In the genomic region with DNA sequence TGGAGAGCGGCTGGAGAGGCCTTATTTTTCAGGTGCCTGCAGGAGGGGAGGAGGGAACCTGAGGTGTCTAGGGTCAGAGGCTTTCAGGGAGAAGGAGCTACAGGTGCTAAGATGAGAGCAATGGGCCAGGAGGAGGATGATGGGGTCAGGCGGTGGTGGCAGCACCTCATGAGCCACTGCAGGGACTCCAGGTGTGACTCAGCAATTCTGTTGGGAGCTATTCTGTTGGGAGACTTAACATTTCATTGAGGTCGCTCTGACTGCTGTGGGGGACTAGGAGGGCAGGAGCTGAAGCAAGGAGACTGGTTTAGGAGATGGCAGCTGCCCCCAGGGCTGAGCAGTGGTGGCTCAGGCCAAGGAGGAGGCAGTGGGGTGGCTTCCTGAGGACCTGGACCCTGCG, we compare ENCODE assay signal across 19 cellular contexts.
DNase-seq lines count a peak whose midpoint lies in the region; ATAC-seq and TF ChIP-seq lines count a peak whose summit lies in the region.
"Had no signal": no experiment of that assay in that cellular context is flagged by ENCODE, and none has a peak within 500 bp of the region (broad histone marks: within the 10 kb centered on the region; RNA-seq: fewer than 3 reads in every experiment).

No MANE protein-coding gene starts in this region.

- DNase-seq in NCI-H1436 (lab: John Stamatoyannopoulos, UW) (peak; percentile 0), NCI-H1436 treated with DMSO at 0.1 percent for 48 hours (lab: John Stamatoyannopoulos, UW) (no peak), heart right ventricle (no peak), nucleus accumbens (lab: John Stamatoyannopoulos, UW) (no peak), NCI-H2196 treated with DMSO at 0.1 percent for 48 hours (lab: John Stamatoyannopoulos, UW; ENCODE audit: unreplicated experiment) (no peak)
- no peak for DNase-seq in stimulated activated naive B cell treated with anti-CD40 and anti-IgM and Interleukin-4, amounts not matched to agents 10 μg/mL and 1 μg/mL and 100 μg/mL, for 72 hours
- DNase-seq: activated CD4-positive, alpha-beta T cell treated with anti-CD3 and anti-CD28 coated beads, Interleukin-2, amount 50 U/mL, for 4 hours; MV-4-11; NCI-H2081; occipital lobe; SW 1271 had no signal

- H3K36me3 ChIP-seq in SU-DHL-6 (ENCODE audit: low read length) (no peaks in the 10 kb centered on the region), heart right ventricle (no peaks in the 10 kb centered on the region)

- H3K4me3 Mint-ChIP-seq in stimulated activated naive B cell treated with anti-CD40 and anti-IgM and Interleukin-4, amounts not matched to agents 10 μg/mL and 1 μg/mL and 100 μg/mL, for 72 hours, result peak overlapping the region; percentile 56 to 66
- H3K4me3 Mint-ChIP-seq: central memory CD8-positive, alpha-beta T cell had no signal

- peaks cover 20 to 45% of the 10 kb centered on the region in 2 donors for H3K4me1 Mint-ChIP-seq in stimulated activated naive B cell treated with anti-CD40 and anti-IgM and Interleukin-4, amounts not matched to agents 10 μg/mL and 1 μg/mL and 100 μg/mL, for 72 hours

- H3K9me2 ChIP-seq in SU-DHL-6 (replicated peaks; ENCODE audit: insufficient read depth, low read length), result no peaks in the 10 kb centered on the region

- peaks cover 8 to 11% of the 10 kb centered on the region in 2 donors for H3K36me3 Mint-ChIP-seq in stimulated activated naive B cell treated with anti-CD40 and anti-IgM and Interleukin-4, amounts not matched to agents 10 μg/mL and 1 μg/mL and 100 μg/mL, for 72 hours

- no peaks in the 10 kb centered on the region for H4K20me1 ChIP-seq in SU-DHL-6 (ENCODE audit: low read depth, low read length)

- H3K4me3 ChIP-seq in SU-DHL-6 (ENCODE audit: insufficient read depth, low read length, poor library complexity, severe bottlenecking) (no peak overlapping the region), heart right ventricle (no peak overlapping the region)

- peaks cover 24% of the 10 kb centered on the region for H3F3A ChIP-seq in SU-DHL-6 (ENCODE audit: insufficient read depth)

- no peaks in the 10 kb centered on the region for H3K27me3 Mint-ChIP-seq in stimulated activated naive B cell treated with anti-CD40 and anti-IgM and Interleukin-4, amounts not matched to agents 10 μg/mL and 1 μg/mL and 100 μg/mL, for 72 hours
- H3K27me3 Mint-ChIP-seq: central memory CD8-positive, alpha-beta T cell had no signal

- ATAC-seq in heart right ventricle (peak in 4 of 8 donors; percentile 26 to 42 (median 32)), GM19395 (IDR thresholded peaks at IDR 0.05; ENCODE audit: unreplicated experiment) (no peak)
- peak in 1 of 2 donors; percentile 19 for ATAC-seq in stimulated activated naive B cell treated with anti-CD40 and anti-IgM and Interleukin-4, amounts not matched to agents 10 μg/mL and 1 μg/mL and 100 μg/mL, for 72 hours (replicated peaks)
- ATAC-seq: esophagus mucosa, HCT116, left lobe of liver had no signal

- H3K9ac ChIP-seq in SU-DHL-6 (ENCODE audit: low read length), result peak overlapping the region; percentile 46

- 84 to 88% methylated on average over 3 to 4 of the region's 4 CpGs for WGBS in heart right ventricle, 2 donors

- H3K4me1 ChIP-seq in heart right ventricle, result peaks cover 0 to 48% (median 8%) of the 10 kb centered on the region in 9 donors

- H3K27ac Mint-ChIP-seq in stimulated activated naive B cell treated with anti-CD40 and anti-IgM and Interleukin-4, amounts not matched to agents 10 μg/mL and 1 μg/mL and 100 μg/mL, for 72 hours, result peak overlapping the region; percentile 86

- H3K27me3 ChIP-seq in SU-DHL-6 (ENCODE audit: low read length), result no peaks in the 10 kb centered on the region
- no peaks in the 10 kb centered on the region for H3K27me3 ChIP-seq in heart right ventricle

- TF ChIP-seq CTCF in SU-DHL-6 (IDR thresholded peaks at IDR 0.05; ENCODE audit: insufficient read depth, low read length, poor library complexity, severe bottlenecking) (no peak), heart right ventricle (IDR thresholded peaks at IDR 0.05) (no peak)

- H3K79me2 ChIP-seq in SU-DHL-6 (ENCODE audit: insufficient read depth, low read length), result peaks cover 47% of the 10 kb centered on the region; the same call in 1 of the 2 replicates

- peak overlapping the region; percentile 60 for H3K4me2 ChIP-seq in SU-DHL-6 (ENCODE audit: low read depth, low read length, poor library complexity, severe bottlenecking)

- H2AFZ ChIP-seq in SU-DHL-6 (ENCODE audit: low read depth, low read length, severe bottlenecking), result no peak overlapping the region

- H3K27ac ChIP-seq in SU-DHL-6 (ENCODE audit: low read depth, low read length) (peak overlapping the region; percentile 93), heart right ventricle (peak overlapping the region in 7 of 10 donors; percentile 46 to 67 (median 53))
- H3K27ac ChIP-seq: 22Rv1, HL-60 had no signal

- H3K9me3 ChIP-seq in SU-DHL-6 (ENCODE audit: insufficient read depth, low read length) (no peaks in the 10 kb centered on the region), heart right ventricle (no peaks in the 10 kb centered on the region)

- no peaks in the 10 kb centered on the region for H3K9me3 Mint-ChIP-seq in stimulated activated naive B cell treated with anti-CD40 and anti-IgM and Interleukin-4, amounts not matched to agents 10 μg/mL and 1 μg/mL and 100 μg/mL, for 72 hours
- H3K9me3 Mint-ChIP-seq: central memory CD8-positive, alpha-beta T cell had no signal

- intact Hi-C loops in heart right ventricle (cut with DNase I), result no loop called here
